Comparison of ENCODE assay signal across 26 cellular contexts in the genomic region with DNA sequence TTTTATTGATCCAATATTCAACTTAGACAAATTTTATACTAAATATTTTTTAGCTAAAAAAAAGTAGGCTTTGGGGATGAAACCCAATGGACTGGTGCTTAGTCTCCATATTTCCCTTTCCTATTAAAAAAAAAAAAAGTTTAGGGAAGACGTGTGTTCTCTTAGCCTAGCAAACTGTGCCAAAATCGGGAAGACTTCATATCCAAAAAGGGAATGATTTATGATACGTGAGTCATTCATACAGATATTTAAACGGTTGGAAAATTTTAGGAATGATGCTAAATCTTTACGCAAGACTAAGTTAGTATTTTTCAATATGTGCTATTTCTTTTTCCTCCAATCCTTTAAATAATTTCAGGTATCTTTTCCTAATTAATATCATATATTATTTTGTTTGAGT. TPM values are rescaled to one million over a fixed set of nuclear protein-coding genes. Genes with fewer than 3 reads are reported as not detected.
"Had no signal": no experiment of that assay in that cellular context is flagged by ENCODE, and none has a peak within 500 bp of the region (broad histone marks: within the 10 kb centered on the region; RNA-seq: fewer than 3 reads in every experiment).

No MANE protein-coding gene starts in this region.

- H3K36me3 Mint-ChIP-seq: immature natural killer cell; memory B cell; naive thymus-derived CD4-positive, alpha-beta T cell; natural killer cell treated with Interleukin-12 subunit alpha and Interleukin-12 subunit beta and Interleukin-15 and Interleukin-18, amount 100 ng/mL, for 72 hours; stimulated activated naive B cell treated with anti-CD40 and anti-IgM and Interleukin-4, amounts not matched to agents 10 μg/mL and 1 μg/mL and 100 μg/mL, for 72 hours had no signal

- H3K4me1 Mint-ChIP-seq: immature natural killer cell; memory B cell; naive thymus-derived CD4-positive, alpha-beta T cell; stimulated activated naive B cell treated with anti-CD40 and anti-IgM and Interleukin-4, amounts not matched to agents 10 μg/mL and 1 μg/mL and 100 μg/mL, for 72 hours had no signal

- DNase-seq: hypothalamus; immature natural killer cell; left ventricle myocardium inferior; midbrain; mucosa of descending colon; naive thymus-derived CD4-positive, alpha-beta T cell; ovary; right lobe of liver; stimulated activated CD4-positive, alpha-beta T cell treated with anti-CD3 and anti-CD28 coated beads, Interleukin-2, amount 100 ng/mL, for 24 hours; stimulated activated CD4-positive, alpha-beta T cell treated with anti-CD3 and anti-CD28 coated beads, Interleukin-4, amount 100 ng/mL, for 1 hour; stimulated activated naive B cell treated with anti-CD40 and anti-IgM and Interleukin-4, amounts not matched to agents 10 μg/mL and 1 μg/mL and 100 μg/mL, for 72 hours; stimulated activated naive CD8-positive, alpha-beta T cell treated with anti-CD3 and anti-CD28 coated beads, Interleukin-15, Interleukin-2, amounts not matched to agents 100 U/mL and 50 U/mL, for 24 hours; stomach; testis; thyroid gland; transverse colon; upper lobe of left lung had no signal

- H3K9me3 Mint-ChIP-seq: memory B cell; naive thymus-derived CD4-positive, alpha-beta T cell; stimulated activated naive B cell treated with anti-CD40 and anti-IgM and Interleukin-4, amounts not matched to agents 10 μg/mL and 1 μg/mL and 100 μg/mL, for 72 hours had no signal

- H3K27me3 Mint-ChIP-seq: memory B cell; natural killer cell treated with Interleukin-12 subunit alpha and Interleukin-12 subunit beta and Interleukin-15 and Interleukin-18, amount 100 ng/mL, for 72 hours; progenitor cell of endocrine pancreas; stimulated activated naive B cell treated with anti-CD40 and anti-IgM and Interleukin-4, amounts not matched to agents 10 μg/mL and 1 μg/mL and 100 μg/mL, for 72 hours had no signal

- H3K27ac Mint-ChIP-seq: immature natural killer cell; memory B cell; naive thymus-derived CD4-positive, alpha-beta T cell; natural killer cell treated with Interleukin-12 subunit alpha and Interleukin-12 subunit beta and Interleukin-15 and Interleukin-18, amount 100 ng/mL, for 72 hours; progenitor cell of endocrine pancreas; stimulated activated naive B cell treated with anti-CD40 and anti-IgM and Interleukin-4, amounts not matched to agents 10 μg/mL and 1 μg/mL and 100 μg/mL, for 72 hours had no signal

- FAIRE-seq: islet of Langerhans had no signal

- H3K4me3 ChIP-seq: left ventricle myocardium inferior, lung, mucosa of descending colon, ovary, right atrium auricular region, right lobe of liver, smooth muscle cell, stomach, testis, thyroid gland, transverse colon, upper lobe of left lung, vagina had no signal

- ATAC-seq: mucosa of descending colon; naive thymus-derived CD4-positive, alpha-beta T cell; natural killer cell treated with Interleukin-12 subunit alpha and Interleukin-12 subunit beta and Interleukin-15 and Interleukin-18, amount 100 ng/mL, for 72 hours; right lobe of liver; stimulated activated naive B cell treated with anti-CD40 and anti-IgM and Interleukin-4, amounts not matched to agents 10 μg/mL and 1 μg/mL and 100 μg/mL, for 72 hours; stimulated activated naive CD8-positive, alpha-beta T cell treated with anti-CD3 and anti-CD28 coated beads, Interleukin-15, Interleukin-2, amounts not matched to agents 100 U/mL and 50 U/mL, for 24 hours had no signal

- H3K4me3 Mint-ChIP-seq: immature natural killer cell; memory B cell; naive thymus-derived CD4-positive, alpha-beta T cell; natural killer cell treated with Interleukin-12 subunit alpha and Interleukin-12 subunit beta and Interleukin-15 and Interleukin-18, amount 100 ng/mL, for 72 hours; stimulated activated naive B cell treated with anti-CD40 and anti-IgM and Interleukin-4, amounts not matched to agents 10 μg/mL and 1 μg/mL and 100 μg/mL, for 72 hours had no signal

RNA-seq across cellular contexts. Expression of gene SPATA17, which starts 50.7 kb away (rescaled TPM):
- total RNA-seq: mesenteric fat pad; naive thymus-derived CD4-positive, alpha-beta T cell; natural killer cell treated with Interleukin-12 subunit alpha and Interleukin-12 subunit beta and Interleukin-15 and Interleukin-18, amount 100 ng/mL, for 72 hours; vagina had no signal
